Comparison of ENCODE assay signal across 20 cellular contexts in genomic region chr4:104393649-104394048, GRCh38.
A peak's percentile ranks its signal among the peaks of the same experiment; 100 is the strongest.
DNase-seq lines count a peak whose midpoint lies in the region; ATAC-seq and TF ChIP-seq lines count a peak whose summit lies in the region.
"Had no signal": no experiment of that assay in that cellular context is flagged by ENCODE, and none has a peak within 500 bp of the region (broad histone marks: within the 10 kb centered on the region; RNA-seq: fewer than 3 reads in every experiment).

No MANE protein-coding gene starts in this region.

- H3K27ac Mint-ChIP-seq in GM23338: peak overlapping the region; percentile 81
- H3K27ac Mint-ChIP-seq: activated CD8-positive, alpha-beta T cell treated with anti-CD3 and anti-CD28 coated beads, Interleukin-2, amount 10 ng/mL, durations not matched to agents 7 days and 5 days; dendritic cell treated with granulocyte-macrophage colony-stimulating factor and Interleukin-4, amounts not matched to agents 40 ng/mL and 50 ng/mL, for 4 days; HFFc6; stimulated activated naive B cell treated with anti-CD40 and anti-IgM and Interleukin-4, amounts not matched to agents 10 μg/mL and 1 μg/mL and 100 μg/mL, for 72 hours had no signal

- H3K9me3 Mint-ChIP-seq in GM23338: no peaks in the 10 kb centered on the region
- H3K9me3 Mint-ChIP-seq: dendritic cell treated with granulocyte-macrophage colony-stimulating factor and Interleukin-4, amounts not matched to agents 40 ng/mL and 50 ng/mL, for 4 days; stimulated activated naive B cell treated with anti-CD40 and anti-IgM and Interleukin-4, amounts not matched to agents 10 μg/mL and 1 μg/mL and 100 μg/mL, for 72 hours had no signal

- H3K4me2 ChIP-seq in GM23338 (no peak overlapping the region), OCI-LY1 (ENCODE audit: low read length) (no peak overlapping the region; the same call in 1 of the 2 replicates), neural cell (ENCODE audit: low read length) (peak overlapping the region; percentile 74), MM.1S (ENCODE audit: low read depth, low read length) (no peak overlapping the region)

- ATAC-seq in GM23338: no peak
- ATAC-seq: activated CD8-positive, alpha-beta T cell treated with anti-CD3 and anti-CD28 coated beads, Interleukin-2, amount 10 ng/mL, durations not matched to agents 7 days and 5 days; stimulated activated naive B cell treated with anti-CD40 and anti-IgM and Interleukin-4, amounts not matched to agents 10 μg/mL and 1 μg/mL and 100 μg/mL, for 72 hours had no signal

- H3K4me1 Mint-ChIP-seq in GM23338: peaks cover 18% of the 10 kb centered on the region
- H3K4me1 Mint-ChIP-seq: stimulated activated naive B cell treated with anti-CD40 and anti-IgM and Interleukin-4, amounts not matched to agents 10 μg/mL and 1 μg/mL and 100 μg/mL, for 72 hours had no signal

- H4K20me1 ChIP-seq in GM23338 (replicated peaks; ENCODE audit: insufficient read depth): no peaks in the 10 kb centered on the region
- no peaks in the 10 kb centered on the region for H4K20me1 ChIP-seq in OCI-LY1 (ENCODE audit: insufficient read depth, low read length)
- no peaks in the 10 kb centered on the region for H4K20me1 ChIP-seq in neural cell (ENCODE audit: insufficient read depth)
- H4K20me1 ChIP-seq in MM.1S (ENCODE audit: insufficient read depth, low read length): no peaks in the 10 kb centered on the region

- H3K9me2 ChIP-seq in GM23338 (ENCODE audit: insufficient read depth): no peaks in the 10 kb centered on the region
- H3K9me2 ChIP-seq in OCI-LY1 (ENCODE audit: low read depth, low read length): no peaks in the 10 kb centered on the region
- H3K9me2 ChIP-seq in neural cell (ENCODE audit: insufficient read depth, low read length): no peaks in the 10 kb centered on the region
- no peaks in the 10 kb centered on the region for H3K9me2 ChIP-seq in MM.1S (replicated peaks; ENCODE audit: insufficient read depth, low read length)

- no peak overlapping the region for H3K4me3 Mint-ChIP-seq in GM23338
- H3K4me3 Mint-ChIP-seq: activated CD8-positive, alpha-beta T cell treated with anti-CD3 and anti-CD28 coated beads, Interleukin-2, amount 10 ng/mL, durations not matched to agents 7 days and 5 days; dendritic cell treated with granulocyte-macrophage colony-stimulating factor and Interleukin-4, amounts not matched to agents 40 ng/mL and 50 ng/mL, for 4 days; HFFc6; stimulated activated naive B cell treated with anti-CD40 and anti-IgM and Interleukin-4, amounts not matched to agents 10 μg/mL and 1 μg/mL and 100 μg/mL, for 72 hours had no signal

- 0 out of 2 replicates have a peak, but pooled peaks cover 7% of the 10 kb centered on the region for H3K4me1 ChIP-seq in GM23338 (ENCODE audit: insufficient read depth)
- H3K4me1 ChIP-seq in OCI-LY1 (ENCODE audit: insufficient read depth, low read length, severe bottlenecking): peaks cover 33% of the 10 kb centered on the region
- peaks cover 7% of the 10 kb centered on the region; the same call in 1 of the 2 replicates for H3K4me1 ChIP-seq in MM.1S (ENCODE audit: low read length)
- H3K4me1 ChIP-seq: adrenal gland had no signal

- no peaks in the 10 kb centered on the region for H3K27me3 ChIP-seq in GM23338 (ENCODE audit: insufficient read depth)
- H3K27me3 ChIP-seq in OCI-LY1 (ENCODE audit: insufficient read depth, low read length): no peaks in the 10 kb centered on the region
- no peaks in the 10 kb centered on the region for H3K27me3 ChIP-seq in neural cell (ENCODE audit: insufficient read depth, low read depth, low read length)
- H3K27me3 ChIP-seq in MM.1S (replicated peaks; ENCODE audit: insufficient read depth, low read length): no peaks in the 10 kb centered on the region
- H3K27me3 ChIP-seq: adrenal gland, thyroid gland had no signal

- H3F3A ChIP-seq in GM23338 (replicated peaks; ENCODE audit: low read depth) (no peaks in the 10 kb centered on the region), OCI-LY1 (ENCODE audit: insufficient read depth, low read length) (no peaks in the 10 kb centered on the region), neural cell (ENCODE audit: insufficient read depth, low read length, poor library complexity, severe bottlenecking) (peaks cover 7% of the 10 kb centered on the region), MM.1S (ENCODE audit: insufficient read depth, low read length) (no peaks in the 10 kb centered on the region; the same call in 1 of the 2 replicates)

- no peak for TF ChIP-seq CTCF in GM23338 (conservative IDR thresholded peaks at IDR 0.05; ENCODE audit: low read depth in 2 of 2)
- TF ChIP-seq CTCF in OCI-LY1 (IDR thresholded peaks at IDR 0.05; ENCODE audit: low read length): no peak
- no peak for TF ChIP-seq CTCF in epithelial cell of esophagus (IDR thresholded peaks at IDR 0.05; ENCODE audit: insufficient read depth, low read depth, low read length, missing control alignments)
- TF ChIP-seq CTCF in neural cell (IDR thresholded peaks at IDR 0.05; ENCODE audit: poor library complexity, severe bottlenecking): no peak
- no peak for TF ChIP-seq CTCF in MM.1S (IDR thresholded peaks at IDR 0.05; ENCODE audit: low read length)

- no peaks in the 10 kb centered on the region for H3K36me3 Mint-ChIP-seq in GM23338 (ENCODE audit: low read depth)
- H3K36me3 Mint-ChIP-seq: stimulated activated naive B cell treated with anti-CD40 and anti-IgM and Interleukin-4, amounts not matched to agents 10 μg/mL and 1 μg/mL and 100 μg/mL, for 72 hours had no signal

- H3K9ac ChIP-seq in OCI-LY1 (ENCODE audit: low read length) (no peak overlapping the region), neural cell (ENCODE audit: low read length) (no peak overlapping the region), MM.1S (ENCODE audit: low read length) (no peak overlapping the region)

- H3K9me3 ChIP-seq in OCI-LY1 (ENCODE audit: low read length) (no peaks in the 10 kb centered on the region), neural cell (ENCODE audit: low read length) (no peaks in the 10 kb centered on the region), MM.1S (replicated peaks; ENCODE audit: insufficient read depth, low read length) (no peaks in the 10 kb centered on the region)
- H3K9me3 ChIP-seq: adrenal gland, thyroid gland had no signal

- H2AFZ ChIP-seq in GM23338 (no peak overlapping the region), OCI-LY1 (ENCODE audit: low read length) (peak overlapping the region; percentile 91; the same call in 1 of the 2 replicates), neural cell (ENCODE audit: low read depth, low read length) (no peak overlapping the region), MM.1S (ENCODE audit: low read length) (no peak overlapping the region)

- no peak overlapping the region for H3K4me3 ChIP-seq in GM23338
- no peak overlapping the region for H3K4me3 ChIP-seq in OCI-LY1 (ENCODE audit: low read depth, low read length, poor library complexity, severe bottlenecking)
- H3K4me3 ChIP-seq in epithelial cell of esophagus (ENCODE audit: low read length): no peak overlapping the region
- H3K4me3 ChIP-seq in neural cell (ENCODE audit: low read length): peak overlapping the region; percentile 58
- no peak overlapping the region for H3K4me3 ChIP-seq in MM.1S (ENCODE audit: low read length)
- H3K4me3 ChIP-seq: adrenal gland, thyroid gland had no signal

- H3K27ac ChIP-seq in GM23338 (ENCODE audit: low read depth) (no peak overlapping the region), OCI-LY1 (ENCODE audit: low read depth, low read length, poor library complexity, severe bottlenecking) (no peak overlapping the region), neural cell (ENCODE audit: low read length) (peak overlapping the region; percentile 67), MM.1S (ENCODE audit: low read length) (no peak overlapping the region)
- H3K27ac ChIP-seq: adrenal gland, HL-60, thyroid gland had no signal

- no peaks in the 10 kb centered on the region for H3K27me3 Mint-ChIP-seq in GM23338 (ENCODE audit: insufficient read depth, low read depth, poor library complexity)
- H3K27me3 Mint-ChIP-seq: dendritic cell treated with granulocyte-macrophage colony-stimulating factor and Interleukin-4, amounts not matched to agents 40 ng/mL and 50 ng/mL, for 4 days; stimulated activated naive B cell treated with anti-CD40 and anti-IgM and Interleukin-4, amounts not matched to agents 10 μg/mL and 1 μg/mL and 100 μg/mL, for 72 hours had no signal

- DNase-seq in GM23338 (ENCODE audit: low spot score) (no peak), epithelial cell of esophagus (ENCODE audit: low read depth) (peak; percentile 39), NCI-H146 (lab: John Stamatoyannopoulos, UW) (no peak), SW480 (ENCODE audit: low spot score) (no peak), MM.1S (no peak), UCSD-AML1 (lab: John Stamatoyannopoulos, UW; ENCODE audit: unreplicated experiment) (no peak)
- DNase-seq: activated CD4-positive, CD25-positive, alpha-beta regulatory T cell treated with anti-CD3 and anti-CD28 coated beads, Interleukin-2, amount 50 U/mL, for 72 hours; activated CD8-positive, alpha-beta T cell treated with anti-CD3 and anti-CD28 coated beads, Interleukin-2, amount 10 ng/mL, durations not matched to agents 7 days and 5 days; adrenal gland; DMS 273 treated with DMSO at 0.1 percent for 48 hours; HFFc6; NCI-H2171; retina; stimulated activated CD4-positive, alpha-beta T cell treated with anti-CD3 and anti-CD28 coated beads, Interleukin-2, amount 100 ng/mL, for 48 hours; stimulated activated naive B cell treated with anti-CD40 and anti-IgM and Interleukin-4, amounts not matched to agents 10 μg/mL and 1 μg/mL and 100 μg/mL, for 72 hours; thyroid gland had no signal

- TF ChIP-seq EP300 in neural cell (conservative IDR thresholded peaks at IDR 0.05; ENCODE audit: poor library complexity, severe bottlenecking): no peak

- no peaks in the 10 kb centered on the region for H3K36me3 ChIP-seq in GM23338 (ENCODE audit: insufficient read depth)
- H3K36me3 ChIP-seq in OCI-LY1 (ENCODE audit: insufficient read depth, low read length): no peaks in the 10 kb centered on the region
- no peaks in the 10 kb centered on the region for H3K36me3 ChIP-seq in neural cell (ENCODE audit: insufficient read depth, low read length)
- H3K36me3 ChIP-seq in MM.1S (replicated peaks; ENCODE audit: insufficient read depth, low read length): no peaks in the 10 kb centered on the region
- H3K36me3 ChIP-seq: adrenal gland, thyroid gland had no signal

- no peak for TF ChIP-seq RAD21 in neural cell (conservative IDR thresholded peaks at IDR 0.05)

- H3K79me2 ChIP-seq in GM23338 (replicated peaks; ENCODE audit: insufficient read depth) (no peaks in the 10 kb centered on the region), OCI-LY1 (ENCODE audit: insufficient read depth, low read length) (no peaks in the 10 kb centered on the region), neural cell (replicated peaks; ENCODE audit: insufficient read depth, low read length) (no peaks in the 10 kb centered on the region), MM.1S (ENCODE audit: low read length) (no peaks in the 10 kb centered on the region)

TF ChIP-seq in GM23338, 12 proteins besides CTCF, POLR2A, EP300 and RAD21:
- TF ChIP-seq STAT1 (IDR thresholded peaks at IDR 0.05; ENCODE audit: unreplicated experiment) (no peak), NANOG (IDR thresholded peaks at IDR 0.05; ENCODE audit: borderline replicate concordance) (no peak)

TF ChIP-seq in neural cell, 6 proteins besides CTCF, POLR2A, EP300 and RAD21 (continues in another document):
- TF ChIP-seq MXI1 (conservative IDR thresholded peaks at IDR 0.05; ENCODE audit: poor library complexity, severe bottlenecking) (no peak), POLR2AphosphoS5 (IDR thresholded peaks at IDR 0.05) (no peak)
